Comparison of ENCODE assay signal across 1 cellular context in genomic region chr11:118005224-118006152, GRCh38.
A peak's percentile ranks its signal among the peaks of the same experiment; 100 is the strongest.
TF ChIP-seq lines count a peak whose summit lies in the region.

No MANE protein-coding gene starts in this region.

TF ChIP-seq in K562, 482 proteins besides CTCF, POLR2A, EP300 and RAD21 (continued from another document):
- TF ChIP-seq PHF21A (IDR thresholded peaks at IDR 0.05; ENCODE audit: borderline replicate concordance, low read depth), result no peak
- TF ChIP-seq TAF9B (IDR thresholded peaks at IDR 0.05; ENCODE audit: partially characterized antibody), result no peak
- TF ChIP-seq ZNF717 (CRISPR knock-in tag; IDR thresholded peaks at IDR 0.05), result no peak
- no peak for TF ChIP-seq RBM25 (IDR thresholded peaks at IDR 0.05; ENCODE audit: low read depth, low read length, severe bottlenecking)
- TF ChIP-seq BHLHE40 (IDR thresholded peaks at IDR 0.05; ENCODE audit: low read length), result no peak
- TF ChIP-seq NCOA4 (IDR thresholded peaks at IDR 0.05; ENCODE audit: partially characterized antibody), result no peak
- TF ChIP-seq, protein P1, sequence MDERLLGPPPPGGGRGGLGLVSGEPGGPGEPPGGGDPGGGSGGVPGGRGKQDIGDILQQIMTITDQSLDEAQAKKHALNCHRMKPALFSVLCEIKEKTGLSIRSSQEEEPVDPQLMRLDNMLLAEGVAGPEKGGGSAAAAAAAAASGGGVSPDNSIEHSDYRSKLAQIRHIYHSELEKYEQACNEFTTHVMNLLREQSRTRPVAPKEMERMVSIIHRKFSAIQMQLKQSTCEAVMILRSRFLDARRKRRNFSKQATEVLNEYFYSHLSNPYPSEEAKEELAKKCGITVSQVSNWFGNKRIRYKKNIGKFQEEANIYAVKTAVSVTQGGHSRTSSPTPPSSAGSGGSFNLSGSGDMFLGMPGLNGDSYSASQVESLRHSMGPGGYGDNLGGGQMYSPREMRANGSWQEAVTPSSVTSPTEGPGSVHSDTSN (CRISPR knock-in tag; IDR thresholded peaks at IDR 0.05; ENCODE audit: low read depth), result no peak
- TF ChIP-seq, protein P1 (tag; conservative IDR thresholded peaks at IDR 0.05; ENCODE audit: low read depth), result no peak
- TF ChIP-seq ZNF551 (CRISPR knock-in tag; IDR thresholded peaks at IDR 0.05), result no peak
- no peak for TF ChIP-seq ATF2 (CRISPR knock-in tag; IDR thresholded peaks at IDR 0.05)
- TF ChIP-seq HOXB6 (CRISPR knock-in tag; IDR thresholded peaks at IDR 0.05; ENCODE audit: borderline replicate concordance), result no peak
- no peak for TF ChIP-seq OTX1 (CRISPR knock-in tag; IDR thresholded peaks at IDR 0.05)
- TF ChIP-seq DMBX1 (CRISPR knock-in tag; IDR thresholded peaks at IDR 0.05; ENCODE audit: borderline replicate concordance), result no peak
- TF ChIP-seq TAF1 (IDR thresholded peaks at IDR 0.05; ENCODE audit: control insufficient read depth, extremely low read depth, insufficient read depth, low read length, severe bottlenecking), result no peak
- TF ChIP-seq, protein P2, sequence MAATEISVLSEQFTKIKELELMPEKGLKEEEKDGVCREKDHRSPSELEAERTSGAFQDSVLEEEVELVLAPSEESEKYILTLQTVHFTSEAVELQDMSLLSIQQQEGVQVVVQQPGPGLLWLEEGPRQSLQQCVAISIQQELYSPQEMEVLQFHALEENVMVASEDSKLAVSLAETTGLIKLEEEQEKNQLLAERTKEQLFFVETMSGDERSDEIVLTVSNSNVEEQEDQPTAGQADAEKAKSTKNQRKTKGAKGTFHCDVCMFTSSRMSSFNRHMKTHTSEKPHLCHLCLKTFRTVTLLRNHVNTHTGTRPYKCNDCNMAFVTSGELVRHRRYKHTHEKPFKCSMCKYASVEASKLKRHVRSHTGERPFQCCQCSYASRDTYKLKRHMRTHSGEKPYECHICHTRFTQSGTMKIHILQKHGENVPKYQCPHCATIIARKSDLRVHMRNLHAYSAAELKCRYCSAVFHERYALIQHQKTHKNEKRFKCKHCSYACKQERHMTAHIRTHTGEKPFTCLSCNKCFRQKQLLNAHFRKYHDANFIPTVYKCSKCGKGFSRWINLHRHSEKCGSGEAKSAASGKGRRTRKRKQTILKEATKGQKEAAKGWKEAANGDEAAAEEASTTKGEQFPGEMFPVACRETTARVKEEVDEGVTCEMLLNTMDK (IDR thresholded peaks at IDR 0.05; ENCODE audit: borderline replicate concordance, insufficient read depth, low read depth, low read length, poor library complexity, severe bottlenecking), result no peak
- no peak for TF ChIP-seq SIRT6 (IDR thresholded peaks at IDR 0.05; ENCODE audit: low read depth, low read length)
- TF ChIP-seq EP400 (IDR thresholded peaks at IDR 0.05), result no peak
- TF ChIP-seq KLF10 (CRISPR knock-in tag; IDR thresholded peaks at IDR 0.05), result no peak
- TF ChIP-seq MECOM (CRISPR knock-in tag; IDR thresholded peaks at IDR 0.05), result no peak
- TF ChIP-seq NCOR1 (IDR thresholded peaks at IDR 0.05), result peak; percentile 65
- no peak for TF ChIP-seq SREBF2 (CRISPR knock-in tag; IDR thresholded peaks at IDR 0.05)
- TF ChIP-seq HNRNPUL1 (IDR thresholded peaks at IDR 0.05; ENCODE audit: low read length), result no peak
- no peak for TF ChIP-seq KHSRP (IDR thresholded peaks at IDR 0.05)
- TF ChIP-seq MYBL2 (IDR thresholded peaks at IDR 0.05; ENCODE audit: low read depth), result no peak
- TF ChIP-seq MYBL2 (CRISPR knock-in tag; IDR thresholded peaks at IDR 0.05; ENCODE audit: borderline replicate concordance), result no peak
- TF ChIP-seq E2F8 (IDR thresholded peaks at IDR 0.05; ENCODE audit: low read depth, partially characterized antibody), result no peak
- TF ChIP-seq E2F3 (CRISPR knock-in tag; IDR thresholded peaks at IDR 0.05), result no peak
- TF ChIP-seq, protein P3, sequence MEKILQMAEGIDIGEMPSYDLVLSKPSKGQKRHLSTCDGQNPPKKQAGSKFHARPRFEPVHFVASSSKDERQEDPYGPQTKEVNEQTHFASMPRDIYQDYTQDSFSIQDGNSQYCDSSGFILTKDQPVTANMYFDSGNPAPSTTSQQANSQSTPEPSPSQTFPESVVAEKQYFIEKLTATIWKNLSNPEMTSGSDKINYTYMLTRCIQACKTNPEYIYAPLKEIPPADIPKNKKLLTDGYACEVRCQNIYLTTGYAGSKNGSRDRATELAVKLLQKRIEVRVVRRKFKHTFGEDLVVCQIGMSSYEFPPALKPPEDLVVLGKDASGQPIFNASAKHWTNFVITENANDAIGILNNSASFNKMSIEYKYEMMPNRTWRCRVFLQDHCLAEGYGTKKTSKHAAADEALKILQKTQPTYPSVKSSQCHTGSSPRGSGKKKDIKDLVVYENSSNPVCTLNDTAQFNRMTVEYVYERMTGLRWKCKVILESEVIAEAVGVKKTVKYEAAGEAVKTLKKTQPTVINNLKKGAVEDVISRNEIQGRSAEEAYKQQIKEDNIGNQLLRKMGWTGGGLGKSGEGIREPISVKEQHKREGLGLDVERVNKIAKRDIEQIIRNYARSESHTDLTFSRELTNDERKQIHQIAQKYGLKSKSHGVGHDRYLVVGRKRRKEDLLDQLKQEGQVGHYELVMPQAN (IDR thresholded peaks at IDR 0.05; ENCODE audit: borderline replicate concordance), result no peak
- no peak for TF ChIP-seq NRF1 (conservative IDR thresholded peaks at IDR 0.05 in 1 of 2, IDR thresholded peaks at IDR 0.05 in 1 of 2)
- TF ChIP-seq MAZ (CRISPR knock-in tag; conservative IDR thresholded peaks at IDR 0.05 in 1 of 2, IDR thresholded peaks at IDR 0.05 in 1 of 2), result no peak
- TF ChIP-seq MAFF (IDR thresholded peaks at IDR 0.05; ENCODE audit: low read length), result no peak
- no peak for TF ChIP-seq ZZZ3 (IDR thresholded peaks at IDR 0.05)
- peak in 1 of 2 experiments; percentile 37; a peak in 2 of 4 replicates for TF ChIP-seq HDAC1 (IDR thresholded peaks at IDR 0.05)
- no peak for TF ChIP-seq VEZF1 (CRISPR knock-in tag; IDR thresholded peaks at IDR 0.05)
- TF ChIP-seq ZNF583 (CRISPR knock-in tag; IDR thresholded peaks at IDR 0.05), result no peak
- no peak for TF ChIP-seq MCM7 (IDR thresholded peaks at IDR 0.05)
- no peak for TF ChIP-seq ZHX1 (conservative IDR thresholded peaks at IDR 0.05; ENCODE audit: low read length)
- TF ChIP-seq GATAD2B (IDR thresholded peaks at IDR 0.05; ENCODE audit: borderline replicate concordance), result no peak
